Comparison of ENCODE assay signal across 19 cellular contexts in genomic region chr20:24956001-24956761, GRCh38. TPM values are rescaled to one million over a fixed set of nuclear protein-coding genes. Genes with fewer than 3 reads are reported as not detected.
A peak's percentile ranks its signal among the peaks of the same experiment; 100 is the strongest.
DNase-seq lines count a peak whose midpoint lies in the region; ATAC-seq, FAIRE-seq and TF ChIP-seq lines count a peak whose summit lies in the region.
"Had no signal": no experiment of that assay in that cellular context is flagged by ENCODE, and none has a peak within 500 bp of the region (broad histone marks: within the 10 kb centered on the region; RNA-seq: fewer than 3 reads in every experiment).

No MANE protein-coding gene starts in this region.

- ATAC-seq in activated CD8-positive, alpha-beta T cell treated with anti-CD3 and anti-CD28 coated beads for 36 hours: no peak
- ATAC-seq in left lobe of liver (no peak), HG02642 (IDR thresholded peaks at IDR 0.05; ENCODE audit: poor library complexity, unreplicated experiment) (no peak)
- ATAC-seq: right cardiac atrium had no signal

- peaks cover 37% of the 10 kb centered on the region for H3K4me1 Mint-ChIP-seq in activated naive CD8-positive, alpha-beta T cell (ENCODE audit: low read depth)
- H3K4me1 Mint-ChIP-seq in activated naive CD8-positive, alpha-beta T cell treated with anti-CD3 and anti-CD28 coated beads for 36 hours: peaks cover 36% of the 10 kb centered on the region
- peaks cover 41% of the 10 kb centered on the region for H3K4me1 Mint-ChIP-seq in activated CD8-positive, alpha-beta T cell treated with anti-CD3 and anti-CD28 coated beads for 36 hours (ENCODE audit: low read depth)

- FAIRE-seq in H54 (lab: Jason Lieb, UNC): no peak

- no peak overlapping the region for H3K27ac ChIP-seq in stomach
- H3K27ac ChIP-seq: suprapubic skin had no signal

- H3K9me3 ChIP-seq in stomach: no peaks in the 10 kb centered on the region
- H3K9me3 ChIP-seq: Caco-2, MG63, suprapubic skin had no signal

- H3K27ac Mint-ChIP-seq in activated naive CD8-positive, alpha-beta T cell: peak overlapping the region; percentile 64
- no peak overlapping the region for H3K27ac Mint-ChIP-seq in activated naive CD8-positive, alpha-beta T cell treated with anti-CD3 and anti-CD28 coated beads for 36 hours
- peak overlapping the region; percentile 63 for H3K27ac Mint-ChIP-seq in activated CD8-positive, alpha-beta T cell treated with anti-CD3 and anti-CD28 coated beads for 36 hours

- H3K36me3 ChIP-seq in stomach: peaks cover 14 to 62% (median 56%) of the 10 kb centered on the region in 4 donors
- H3K36me3 ChIP-seq: MG63 had no signal

- peaks cover 0 to 11% (median 0%) of the 10 kb centered on the region in 4 donors for H3K4me1 ChIP-seq in stomach
- H3K4me1 ChIP-seq: suprapubic skin had no signal

- H3K27me3 ChIP-seq in stomach: peaks cover 0 to 2% (median 0%) of the 10 kb centered on the region in 3 donors
- H3K27me3 ChIP-seq: MG63, suprapubic skin had no signal

- H3K36me3 Mint-ChIP-seq in activated naive CD8-positive, alpha-beta T cell: peaks cover 4% of the 10 kb centered on the region
- H3K36me3 Mint-ChIP-seq in activated naive CD8-positive, alpha-beta T cell treated with anti-CD3 and anti-CD28 coated beads for 36 hours: peaks cover 24% of the 10 kb centered on the region
- peaks cover 35% of the 10 kb centered on the region for H3K36me3 Mint-ChIP-seq in activated CD8-positive, alpha-beta T cell treated with anti-CD3 and anti-CD28 coated beads for 36 hours (ENCODE audit: low read depth)

- H3K4me3 Mint-ChIP-seq in activated naive CD8-positive, alpha-beta T cell: no peak overlapping the region
- H3K4me3 Mint-ChIP-seq in activated naive CD8-positive, alpha-beta T cell treated with anti-CD3 and anti-CD28 coated beads for 36 hours: no peak overlapping the region
- no peak overlapping the region for H3K4me3 Mint-ChIP-seq in activated CD8-positive, alpha-beta T cell treated with anti-CD3 and anti-CD28 coated beads for 36 hours

- H3K9me3 Mint-ChIP-seq in activated naive CD8-positive, alpha-beta T cell (ENCODE audit: low read depth): no peaks in the 10 kb centered on the region
- H3K9me3 Mint-ChIP-seq in activated naive CD8-positive, alpha-beta T cell treated with anti-CD3 and anti-CD28 coated beads for 36 hours: no peaks in the 10 kb centered on the region
- no peaks in the 10 kb centered on the region for H3K9me3 Mint-ChIP-seq in activated CD8-positive, alpha-beta T cell treated with anti-CD3 and anti-CD28 coated beads for 36 hours

- intact Hi-C loops in activated CD8-positive, alpha-beta T cell treated with anti-CD3 and anti-CD28 coated beads for 36 hours (cut with micrococcal nuclease): no loop called here
- intact Hi-C loops in stomach (cut with DNase I; ENCODE audit: low total_unique reads): no loop called here

- POLR2A ChIA-PET in activated CD8-positive, alpha-beta T cell treated with anti-CD3 and anti-CD28 coated beads for 36 hours (lab: Charles Lee): no interaction called here

- H3K27me3 Mint-ChIP-seq in activated naive CD8-positive, alpha-beta T cell: no peaks in the 10 kb centered on the region
- H3K27me3 Mint-ChIP-seq in activated naive CD8-positive, alpha-beta T cell treated with anti-CD3 and anti-CD28 coated beads for 36 hours: no peaks in the 10 kb centered on the region
- H3K27me3 Mint-ChIP-seq in activated CD8-positive, alpha-beta T cell treated with anti-CD3 and anti-CD28 coated beads for 36 hours: no peaks in the 10 kb centered on the region

- CTCF ChIA-PET in activated CD8-positive, alpha-beta T cell treated with anti-CD3 and anti-CD28 coated beads for 36 hours (lab: Charles Lee): interaction anchor here (1.5 kb wide), 1 partner anchor 37 kb away, joined by 5 read pairs; no protein-coding TSS in a partner anchor

- H3K4me3 ChIP-seq in stomach: no peak overlapping the region
- H3K4me3 ChIP-seq: MG63, suprapubic skin had no signal

- DNase-seq in activated naive CD8-positive, alpha-beta T cell treated with anti-CD3 and anti-CD28 coated beads for 36 hours: no peak
- no peak for DNase-seq in activated CD8-positive, alpha-beta T cell treated with anti-CD3 and anti-CD28 coated beads for 36 hours
- DNase-seq in left lobe of liver (ENCODE audit: low spot score): peak; percentile 36
- DNase-seq in stomach: peak; percentile 24
- no peak for DNase-seq in HuH-7.5 (ENCODE audit: low spot score)
- DNase-seq in H54 (ENCODE audit: insufficient read length, low spot score): no peak
- DNase-seq: activated T-cell treated with anti-CD3 and anti-CD28 coated beads for 4 hours; amniotic stem cell; Caco-2; effector memory CD4-positive, alpha-beta T cell; islet precursor cell; MG63; NCI-H1694 treated with DMSO at 0.1 percent for 48 hours; NCI-H446 treated with DMSO at 0.1 percent for 48 hours; nucleus accumbens had no signal

- no peak for TF ChIP-seq EP300 in stomach (IDR thresholded peaks at IDR 0.05)

- no peak for TF ChIP-seq CTCF in activated CD8-positive, alpha-beta T cell treated with anti-CD3 and anti-CD28 coated beads for 36 hours (IDR thresholded peaks at IDR 0.05)
- TF ChIP-seq CTCF in stomach (IDR thresholded peaks at IDR 0.05): no peak

- WGBS in stomach, 5 donors: 90 to 94% (median 93%) methylated on average over 16 to 20 of the region's 20 CpGs

- TF ChIP-seq POLR2A in stomach (IDR thresholded peaks at IDR 0.05) (no peak), H54 (IDR thresholded peaks at IDR 0.05; ENCODE audit: low read depth, low read length) (no peak)

RNA-seq across cellular contexts. Expression of gene CST7, which starts 7.1 kb away (rescaled TPM):
- 10 to 100 TPM; 41.5 to 44.7 TPM for total RNA-seq in activated naive CD8-positive, alpha-beta T cell treated with anti-CD3 and anti-CD28 coated beads for 36 hours
- total RNA-seq in activated CD8-positive, alpha-beta T cell treated with anti-CD3 and anti-CD28 coated beads for 36 hours: 10 to 100 TPM; 48.5 to 49.3 TPM
- total RNA-seq in left lobe of liver: 0.38 TPM
- total RNA-seq in stomach: 1 to 10 TPM in 3 of 5 donors, under 1 TPM in 1, not detected in 1; 0.87 to 4.5 (median 2.0) TPM
- polyA plus RNA-seq in stomach: 1 to 10 TPM; 2.5 to 8.3 (median 4.9) TPM
- total RNA-seq: Caco-2 had no signal

RNA-seq across cellular contexts. Expression of gene APMAP, which starts 36.4 kb away (rescaled TPM):
- 10 to 100 TPM; 47.9 to 48.8 TPM for total RNA-seq in activated naive CD8-positive, alpha-beta T cell treated with anti-CD3 and anti-CD28 coated beads for 36 hours
- total RNA-seq in activated CD8-positive, alpha-beta T cell treated with anti-CD3 and anti-CD28 coated beads for 36 hours: 10 to 100 TPM; 36.7 to 40.0 TPM
- total RNA-seq in left lobe of liver (180 TPM), stomach (10 to 100 TPM; 12.3 to 55.6 (median 39.3) TPM)
- polyA plus RNA-seq in stomach: 10 to 100 TPM; 14.4 to 29.5 (median 24.8) TPM

Comparison
In these comparisons a context has a peak if more than half of its experiments do, and no peak if none do; other contexts are left out.
1. DNase-seq: peak in left lobe of liver (single experiment) and stomach (single experiment); none in activated naive CD8-positive, alpha-beta T cell treated with anti-CD3 and anti-CD28 coated beads for 36 hours (single experiment), activated CD8-positive, alpha-beta T cell treated with anti-CD3 and anti-CD28 coated beads for 36 hours (single experiment), HuH-7.5 (single experiment) and H54 (single experiment).
2. RNA of gene CST7, which starts 7.1 kb away (total RNA-seq): 48.5 to 49.3 TPM in activated CD8-positive, alpha-beta T cell treated with anti-CD3 and anti-CD28 coated beads for 36 hours and 41.5 to 44.7 TPM in activated naive CD8-positive, alpha-beta T cell treated with anti-CD3 and anti-CD28 coated beads for 36 hours; 0.87 to 4.5 TPM in stomach and 0.38 TPM in left lobe of liver (single experiment); every median in the first group is over 4 times any median in the second.